ENCODE assay signal across 6 cellular contexts in the genomic region with DNA sequence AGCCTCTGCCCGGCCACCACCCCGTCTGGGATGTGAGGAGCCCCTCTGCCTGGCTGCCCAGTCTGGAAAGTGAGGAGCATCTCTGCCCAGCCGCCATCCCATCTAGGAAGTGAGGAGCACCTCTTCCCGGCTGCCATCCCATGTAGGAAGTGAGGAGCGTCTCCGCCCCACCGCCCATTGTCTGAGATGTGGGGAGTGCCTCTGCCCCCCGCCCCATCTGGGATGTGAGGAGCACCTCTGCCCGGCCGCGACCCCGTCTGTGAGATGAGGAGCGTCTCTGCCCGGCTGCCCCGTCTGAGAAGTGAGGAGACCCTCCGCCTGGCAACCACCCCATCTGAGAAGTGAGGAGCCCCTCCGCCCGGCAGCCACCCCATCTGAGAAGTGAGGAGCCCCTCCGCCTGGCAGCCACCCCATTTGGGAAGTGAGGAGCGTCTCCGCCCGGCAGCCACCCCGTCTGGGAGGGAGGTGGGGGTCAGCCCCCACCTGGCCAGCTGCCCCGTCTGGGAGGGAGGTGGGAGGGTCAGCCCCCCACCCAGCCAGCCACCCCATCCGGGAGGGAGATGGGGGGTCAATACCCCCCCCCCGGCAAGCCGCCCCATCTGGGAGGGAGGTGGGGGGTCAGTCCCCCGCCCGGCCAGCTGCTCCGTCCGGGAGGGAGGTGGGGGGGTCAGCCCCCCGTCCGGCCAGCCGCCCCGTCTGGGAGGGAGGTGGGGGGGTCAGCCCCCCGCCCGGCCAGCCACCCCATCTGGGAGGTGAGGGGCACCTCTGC.
A peak's percentile ranks its signal among the peaks of the same experiment; 100 is the strongest.
DNase-seq lines count a peak whose midpoint lies in the region; ATAC-seq, FAIRE-seq and TF ChIP-seq lines count a peak whose summit lies in the region.
"Not testable (repeated sequence)": the region's sequence is repeated elsewhere in the genome, so short reads cannot be mapped to it uniquely, and the experiment has no call there.

No MANE protein-coding gene starts in this region.

- not testable (repeated sequence) for FAIRE-seq in kidney (lab: Jason Lieb, UNC)

- 81 to 100% (median 95%) methylated on average over 4 to 36 of the region's 37 CpGs for WGBS in spleen, 5 donors

- H3K4me3 Mint-ChIP-seq in chondrocyte (ENCODE audit: unreplicated experiment); stimulated activated naive CD8-positive, alpha-beta T cell treated with anti-CD3 and anti-CD28 coated beads, Interleukin-15, amount 100 ng/mL, for 72 hours: not testable (repeated sequence)

- not testable (repeated sequence) for H3K4me1 ChIP-seq in RWPE2 (ENCODE audit: insufficient read depth, poor library complexity, severe bottlenecking); kidney (ENCODE audit: control insufficient read depth in 1 of 2, insufficient read depth in 1 of 2, low read depth in 1 of 2, low read length in 2 of 2); spleen

- not testable (repeated sequence) for ATAC-seq in RWPE2 (ENCODE audit: low read depth)
- peak; percentile 63 for ATAC-seq in stimulated activated naive CD8-positive, alpha-beta T cell treated with anti-CD3 and anti-CD28 coated beads, Interleukin-15, amount 100 ng/mL, for 72 hours

- not testable (repeated sequence) for H3K27me3 Mint-ChIP-seq in chondrocyte (ENCODE audit: low read depth); stimulated activated naive CD8-positive, alpha-beta T cell treated with anti-CD3 and anti-CD28 coated beads, Interleukin-15, amount 100 ng/mL, for 72 hours

- peak; percentile 55 for DNase-seq in RWPE2 (ENCODE audit: low spot score)
- peak; percentile 81 for DNase-seq in chondrocyte (ENCODE audit: low spot score)
- peak; percentile 68 for DNase-seq in kidney
- DNase-seq in posterior vena cava (ENCODE audit: low spot score), result peak; percentile 75
- peak; percentile 41 for DNase-seq in spleen
- not testable (repeated sequence) for DNase-seq in stimulated activated naive CD8-positive, alpha-beta T cell treated with anti-CD3 and anti-CD28 coated beads, Interleukin-15, amount 100 ng/mL, for 72 hours

- not testable (repeated sequence) for H3K9me3 ChIP-seq in RWPE2 (ENCODE audit: severe bottlenecking); kidney (ENCODE audit: control insufficient read depth in 1 of 2, low read length in 2 of 2)
- peaks cover 0 to 44% (median 8%) of the 10 kb centered on the region in 8 donors for H3K9me3 ChIP-seq in spleen

- H3K9ac ChIP-seq in kidney (ENCODE audit: low read length in 2 of 2), result not testable (repeated sequence)

- not testable (repeated sequence) for H3K36me3 ChIP-seq in RWPE2 (ENCODE audit: low read depth); kidney (ENCODE audit: control insufficient read depth in 1 of 2, insufficient read depth in 2 of 2, low read length in 2 of 2); spleen

- not testable (repeated sequence) for H3K27me3 ChIP-seq in RWPE2 (ENCODE audit: insufficient read depth, poor library complexity, severe bottlenecking); spleen (replicated peaks in 1 of 7)

- H3K4me3 ChIP-seq in RWPE2 (ENCODE audit: severe bottlenecking); kidney (ENCODE audit: low read length in 2 of 2); spleen: not testable (repeated sequence)

- not testable (repeated sequence) for TF ChIP-seq CTCF in RWPE2 (IDR thresholded peaks at IDR 0.05; ENCODE audit: poor library complexity, severe bottlenecking); chondrocyte (IDR thresholded peaks at IDR 0.05); kidney (IDR thresholded peaks at IDR 0.05; ENCODE audit: borderline replicate concordance, extremely low read depth, insufficient read depth); spleen (IDR thresholded peaks at IDR 0.05 in 8 of 11, conservative IDR thresholded peaks at IDR 0.05 in 3 of 11)

- not testable (repeated sequence) for H3K27ac Mint-ChIP-seq in chondrocyte (ENCODE audit: unreplicated experiment); stimulated activated naive CD8-positive, alpha-beta T cell treated with anti-CD3 and anti-CD28 coated beads, Interleukin-15, amount 100 ng/mL, for 72 hours

- H3K36me3 Mint-ChIP-seq in chondrocyte (ENCODE audit: low read depth), result not testable (repeated sequence)

- TF ChIP-seq POLR2A in spleen (IDR thresholded peaks at IDR 0.05), result not testable (repeated sequence)

- not testable (repeated sequence) for H3K4me1 Mint-ChIP-seq in chondrocyte (ENCODE audit: low read depth); stimulated activated naive CD8-positive, alpha-beta T cell treated with anti-CD3 and anti-CD28 coated beads, Interleukin-15, amount 100 ng/mL, for 72 hours

- peaks cover 13% of the 10 kb centered on the region for H3K9me3 Mint-ChIP-seq in chondrocyte (ENCODE audit: low read depth)
- peaks cover 15 to 22% of the 10 kb centered on the region in 2 donors for H3K9me3 Mint-ChIP-seq in stimulated activated naive CD8-positive, alpha-beta T cell treated with anti-CD3 and anti-CD28 coated beads, Interleukin-15, amount 100 ng/mL, for 72 hours

- H3K27ac ChIP-seq in RWPE2 (ENCODE audit: poor library complexity, severe bottlenecking); kidney (ENCODE audit: low read depth in 2 of 2, low read length in 2 of 2); spleen: not testable (repeated sequence)

- intact Hi-C loops in kidney (cut with DNase I); posterior vena cava (cut with DNase I); spleen (cut with DNase I; ENCODE audit: low total_unique reads): not testable (repeated sequence)
